Comparison of ENCODE assay signal across 1 cellular context in the genomic region with DNA sequence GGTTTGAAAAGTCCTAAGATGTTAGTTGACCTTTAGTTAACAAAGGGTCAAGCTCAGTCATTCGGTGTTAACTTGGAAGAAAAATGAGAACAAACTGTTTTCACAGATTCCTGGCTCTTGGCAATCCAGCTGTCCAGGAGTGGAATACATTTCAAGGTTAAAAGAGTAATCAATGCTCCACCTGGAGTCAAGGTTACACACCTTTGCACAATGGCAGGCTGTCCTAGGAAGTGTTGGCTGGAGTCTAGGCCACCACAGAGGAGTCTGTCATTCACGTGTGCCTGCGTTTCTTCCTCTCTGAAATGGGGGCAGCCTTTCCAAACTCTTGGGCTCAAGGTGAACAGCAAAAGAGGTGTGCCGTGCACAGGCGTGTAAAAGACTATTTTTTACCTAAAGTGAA.
TF ChIP-seq lines count a peak whose summit lies in the region.

No MANE protein-coding gene starts in this region.

TF ChIP-seq in HepG2, 621 proteins besides CTCF, POLR2A, EP300 and RAD21 (continued from another document and continues in another):
- no peak for TF ChIP-seq SALL2 (CRISPR knock-in tag; IDR thresholded peaks at IDR 0.05)
- TF ChIP-seq PHF20 (CRISPR knock-in tag; IDR thresholded peaks at IDR 0.05) = no peak
- no peak for TF ChIP-seq KLF6 (CRISPR knock-in tag; IDR thresholded peaks at IDR 0.05)
- TF ChIP-seq HMGA1 (CRISPR knock-in tag; conservative IDR thresholded peaks at IDR 0.05) = no peak
- peak; percentile 95 for TF ChIP-seq TBX2 (CRISPR knock-in tag; IDR thresholded peaks at IDR 0.05; ENCODE audit: borderline replicate concordance)
- TF ChIP-seq, protein P1, sequence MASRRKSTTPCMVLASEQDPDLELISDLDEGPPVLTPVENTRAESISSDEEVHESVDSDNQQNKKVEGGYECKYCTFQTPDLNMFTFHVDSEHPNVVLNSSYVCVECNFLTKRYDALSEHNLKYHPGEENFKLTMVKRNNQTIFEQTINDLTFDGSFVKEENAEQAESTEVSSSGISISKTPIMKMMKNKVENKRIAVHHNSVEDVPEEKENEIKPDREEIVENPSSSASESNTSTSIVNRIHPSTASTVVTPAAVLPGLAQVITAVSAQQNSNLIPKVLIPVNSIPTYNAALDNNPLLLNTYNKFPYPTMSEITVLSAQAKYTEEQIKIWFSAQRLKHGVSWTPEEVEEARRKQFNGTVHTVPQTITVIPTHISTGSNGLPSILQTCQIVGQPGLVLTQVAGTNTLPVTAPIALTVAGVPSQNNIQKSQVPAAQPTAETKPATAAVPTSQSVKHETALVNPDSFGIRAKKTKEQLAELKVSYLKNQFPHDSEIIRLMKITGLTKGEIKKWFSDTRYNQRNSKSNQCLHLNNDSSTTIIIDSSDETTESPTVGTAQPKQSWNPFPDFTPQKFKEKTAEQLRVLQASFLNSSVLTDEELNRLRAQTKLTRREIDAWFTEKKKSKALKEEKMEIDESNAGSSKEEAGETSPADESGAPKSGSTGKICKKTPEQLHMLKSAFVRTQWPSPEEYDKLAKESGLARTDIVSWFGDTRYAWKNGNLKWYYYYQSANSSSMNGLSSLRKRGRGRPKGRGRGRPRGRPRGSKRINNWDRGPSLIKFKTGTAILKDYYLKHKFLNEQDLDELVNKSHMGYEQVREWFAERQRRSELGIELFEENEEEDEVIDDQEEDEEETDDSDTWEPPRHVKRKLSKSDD (CRISPR knock-in tag; IDR thresholded peaks at IDR 0.05; ENCODE audit: low read depth) = no peak
- peak; percentile 95 for TF ChIP-seq ESRRA (CRISPR knock-in tag; IDR thresholded peaks at IDR 0.05; ENCODE audit: low read depth)
- TF ChIP-seq, protein P2, sequence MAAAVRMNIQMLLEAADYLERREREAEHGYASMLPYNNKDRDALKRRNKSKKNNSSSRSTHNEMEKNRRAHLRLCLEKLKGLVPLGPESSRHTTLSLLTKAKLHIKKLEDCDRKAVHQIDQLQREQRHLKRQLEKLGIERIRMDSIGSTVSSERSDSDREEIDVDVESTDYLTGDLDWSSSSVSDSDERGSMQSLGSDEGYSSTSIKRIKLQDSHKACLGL (CRISPR knock-in tag; IDR thresholded peaks at IDR 0.05) = no peak
- TF ChIP-seq, protein P3, sequence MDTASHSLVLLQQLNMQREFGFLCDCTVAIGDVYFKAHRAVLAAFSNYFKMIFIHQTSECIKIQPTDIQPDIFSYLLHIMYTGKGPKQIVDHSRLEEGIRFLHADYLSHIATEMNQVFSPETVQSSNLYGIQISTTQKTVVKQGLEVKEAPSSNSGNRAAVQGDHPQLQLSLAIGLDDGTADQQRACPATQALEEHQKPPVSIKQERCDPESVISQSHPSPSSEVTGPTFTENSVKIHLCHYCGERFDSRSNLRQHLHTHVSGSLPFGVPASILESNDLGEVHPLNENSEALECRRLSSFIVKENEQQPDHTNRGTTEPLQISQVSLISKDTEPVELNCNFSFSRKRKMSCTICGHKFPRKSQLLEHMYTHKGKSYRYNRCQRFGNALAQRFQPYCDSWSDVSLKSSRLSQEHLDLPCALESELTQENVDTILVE (CRISPR knock-in tag; IDR thresholded peaks at IDR 0.05) = no peak
- TF ChIP-seq SIN3B (IDR thresholded peaks at IDR 0.05; ENCODE audit: low read length) = no peak
- TF ChIP-seq, protein P4, sequence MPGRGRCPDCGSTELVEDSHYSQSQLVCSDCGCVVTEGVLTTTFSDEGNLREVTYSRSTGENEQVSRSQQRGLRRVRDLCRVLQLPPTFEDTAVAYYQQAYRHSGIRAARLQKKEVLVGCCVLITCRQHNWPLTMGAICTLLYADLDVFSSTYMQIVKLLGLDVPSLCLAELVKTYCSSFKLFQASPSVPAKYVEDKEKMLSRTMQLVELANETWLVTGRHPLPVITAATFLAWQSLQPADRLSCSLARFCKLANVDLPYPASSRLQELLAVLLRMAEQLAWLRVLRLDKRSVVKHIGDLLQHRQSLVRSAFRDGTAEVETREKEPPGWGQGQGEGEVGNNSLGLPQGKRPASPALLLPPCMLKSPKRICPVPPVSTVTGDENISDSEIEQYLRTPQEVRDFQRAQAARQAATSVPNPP (CRISPR knock-in tag; IDR thresholded peaks at IDR 0.05) = no peak
- no peak for TF ChIP-seq SETDB1 (CRISPR knock-in tag; IDR thresholded peaks at IDR 0.05; ENCODE audit: borderline replicate concordance)
- TF ChIP-seq ZKSCAN1 (IDR thresholded peaks at IDR 0.05; ENCODE audit: low read length) = no peak
- TF ChIP-seq KDM1A (CRISPR knock-in tag; IDR thresholded peaks at IDR 0.05) = peak; percentile 62; the same call in 1 of the 2 replicates
- TF ChIP-seq ARNT2 (CRISPR knock-in tag; IDR thresholded peaks at IDR 0.05; ENCODE audit: low read depth) = no peak
- TF ChIP-seq, protein P5, sequence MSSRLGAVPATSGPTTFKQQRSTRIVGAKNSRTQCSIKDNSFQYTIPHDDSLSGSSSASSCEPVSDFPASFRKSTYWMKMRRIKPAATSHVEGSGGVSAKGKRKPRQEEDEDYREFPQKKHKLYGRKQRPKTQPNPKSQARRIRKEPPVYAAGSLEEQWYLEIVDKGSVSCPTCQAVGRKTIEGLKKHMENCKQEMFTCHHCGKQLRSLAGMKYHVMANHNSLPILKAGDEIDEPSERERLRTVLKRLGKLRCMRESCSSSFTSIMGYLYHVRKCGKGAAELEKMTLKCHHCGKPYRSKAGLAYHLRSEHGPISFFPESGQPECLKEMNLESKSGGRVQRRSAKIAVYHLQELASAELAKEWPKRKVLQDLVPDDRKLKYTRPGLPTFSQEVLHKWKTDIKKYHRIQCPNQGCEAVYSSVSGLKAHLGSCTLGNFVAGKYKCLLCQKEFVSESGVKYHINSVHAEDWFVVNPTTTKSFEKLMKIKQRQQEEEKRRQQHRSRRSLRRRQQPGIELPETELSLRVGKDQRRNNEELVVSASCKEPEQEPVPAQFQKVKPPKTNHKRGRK (CRISPR knock-in tag; IDR thresholded peaks at IDR 0.05) = no peak
- TF ChIP-seq IKZF4 (CRISPR knock-in tag; IDR thresholded peaks at IDR 0.05; ENCODE audit: borderline replicate concordance, low read depth, not compliant biosample characterization) = no peak
- TF ChIP-seq PAX8 (CRISPR knock-in tag; IDR thresholded peaks at IDR 0.05; ENCODE audit: borderline replicate concordance) = no peak
- peak; percentile 64; the same call in 1 of the 2 replicates for TF ChIP-seq MIER2 (CRISPR knock-in tag; IDR thresholded peaks at IDR 0.05)
- TF ChIP-seq PAF1 (CRISPR knock-in tag; IDR thresholded peaks at IDR 0.05) = no peak
- no peak for TF ChIP-seq FOXK2 (IDR thresholded peaks at IDR 0.05)
- no peak for TF ChIP-seq ZNF777 (CRISPR knock-in tag; IDR thresholded peaks at IDR 0.05)
- TF ChIP-seq NAIF1 (CRISPR knock-in tag; IDR thresholded peaks at IDR 0.05; ENCODE audit: borderline replicate concordance) = no peak
- TF ChIP-seq, protein P6, sequence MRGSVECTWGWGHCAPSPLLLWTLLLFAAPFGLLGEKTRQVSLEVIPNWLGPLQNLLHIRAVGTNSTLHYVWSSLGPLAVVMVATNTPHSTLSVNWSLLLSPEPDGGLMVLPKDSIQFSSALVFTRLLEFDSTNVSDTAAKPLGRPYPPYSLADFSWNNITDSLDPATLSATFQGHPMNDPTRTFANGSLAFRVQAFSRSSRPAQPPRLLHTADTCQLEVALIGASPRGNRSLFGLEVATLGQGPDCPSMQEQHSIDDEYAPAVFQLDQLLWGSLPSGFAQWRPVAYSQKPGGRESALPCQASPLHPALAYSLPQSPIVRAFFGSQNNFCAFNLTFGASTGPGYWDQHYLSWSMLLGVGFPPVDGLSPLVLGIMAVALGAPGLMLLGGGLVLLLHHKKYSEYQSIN (CRISPR knock-in tag; IDR thresholded peaks at IDR 0.05; ENCODE audit: borderline replicate concordance) = no peak
- TF ChIP-seq RXRB (CRISPR knock-in tag; IDR thresholded peaks at IDR 0.05; ENCODE audit: borderline replicate concordance) = peak; percentile 90
- TF ChIP-seq, protein P7, sequence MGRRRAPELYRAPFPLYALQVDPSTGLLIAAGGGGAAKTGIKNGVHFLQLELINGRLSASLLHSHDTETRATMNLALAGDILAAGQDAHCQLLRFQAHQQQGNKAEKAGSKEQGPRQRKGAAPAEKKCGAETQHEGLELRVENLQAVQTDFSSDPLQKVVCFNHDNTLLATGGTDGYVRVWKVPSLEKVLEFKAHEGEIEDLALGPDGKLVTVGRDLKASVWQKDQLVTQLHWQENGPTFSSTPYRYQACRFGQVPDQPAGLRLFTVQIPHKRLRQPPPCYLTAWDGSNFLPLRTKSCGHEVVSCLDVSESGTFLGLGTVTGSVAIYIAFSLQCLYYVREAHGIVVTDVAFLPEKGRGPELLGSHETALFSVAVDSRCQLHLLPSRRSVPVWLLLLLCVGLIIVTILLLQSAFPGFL (CRISPR knock-in tag; IDR thresholded peaks at IDR 0.05) = no peak
- TF ChIP-seq AGO2 (optimal IDR thresholded peaks at IDR 0.05; ENCODE audit: low read depth, low read length) = no peak
- TF ChIP-seq NR2C2 (CRISPR knock-in tag; IDR thresholded peaks at IDR 0.05; ENCODE audit: borderline replicate concordance) = peak; percentile 56; the same call in 1 of the 2 replicates
- TF ChIP-seq, protein P8, sequence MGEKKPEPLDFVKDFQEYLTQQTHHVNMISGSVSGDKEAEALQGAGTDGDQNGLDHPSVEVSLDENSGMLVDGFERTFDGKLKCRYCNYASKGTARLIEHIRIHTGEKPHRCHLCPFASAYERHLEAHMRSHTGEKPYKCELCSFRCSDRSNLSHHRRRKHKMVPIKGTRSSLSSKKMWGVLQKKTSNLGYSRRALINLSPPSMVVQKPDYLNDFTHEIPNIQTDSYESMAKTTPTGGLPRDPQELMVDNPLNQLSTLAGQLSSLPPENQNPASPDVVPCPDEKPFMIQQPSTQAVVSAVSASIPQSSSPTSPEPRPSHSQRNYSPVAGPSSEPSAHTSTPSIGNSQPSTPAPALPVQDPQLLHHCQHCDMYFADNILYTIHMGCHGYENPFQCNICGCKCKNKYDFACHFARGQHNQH (CRISPR knock-in tag; IDR thresholded peaks at IDR 0.05) = peak; percentile 72; the same call in 1 of the 2 replicates
- peak; percentile 67 for TF ChIP-seq ZFX (CRISPR knock-in tag; IDR thresholded peaks at IDR 0.05; ENCODE audit: low read depth)
- no peak for TF ChIP-seq ZFP62 (CRISPR knock-in tag; IDR thresholded peaks at IDR 0.05)
- TF ChIP-seq ZSCAN12 (CRISPR knock-in tag; IDR thresholded peaks at IDR 0.05) = no peak
- no peak for TF ChIP-seq WIZ (CRISPR knock-in tag; IDR thresholded peaks at IDR 0.05)
- TF ChIP-seq SP140L (CRISPR knock-in tag; IDR thresholded peaks at IDR 0.05; ENCODE audit: borderline replicate concordance) = no peak
- TF ChIP-seq, protein P9, sequence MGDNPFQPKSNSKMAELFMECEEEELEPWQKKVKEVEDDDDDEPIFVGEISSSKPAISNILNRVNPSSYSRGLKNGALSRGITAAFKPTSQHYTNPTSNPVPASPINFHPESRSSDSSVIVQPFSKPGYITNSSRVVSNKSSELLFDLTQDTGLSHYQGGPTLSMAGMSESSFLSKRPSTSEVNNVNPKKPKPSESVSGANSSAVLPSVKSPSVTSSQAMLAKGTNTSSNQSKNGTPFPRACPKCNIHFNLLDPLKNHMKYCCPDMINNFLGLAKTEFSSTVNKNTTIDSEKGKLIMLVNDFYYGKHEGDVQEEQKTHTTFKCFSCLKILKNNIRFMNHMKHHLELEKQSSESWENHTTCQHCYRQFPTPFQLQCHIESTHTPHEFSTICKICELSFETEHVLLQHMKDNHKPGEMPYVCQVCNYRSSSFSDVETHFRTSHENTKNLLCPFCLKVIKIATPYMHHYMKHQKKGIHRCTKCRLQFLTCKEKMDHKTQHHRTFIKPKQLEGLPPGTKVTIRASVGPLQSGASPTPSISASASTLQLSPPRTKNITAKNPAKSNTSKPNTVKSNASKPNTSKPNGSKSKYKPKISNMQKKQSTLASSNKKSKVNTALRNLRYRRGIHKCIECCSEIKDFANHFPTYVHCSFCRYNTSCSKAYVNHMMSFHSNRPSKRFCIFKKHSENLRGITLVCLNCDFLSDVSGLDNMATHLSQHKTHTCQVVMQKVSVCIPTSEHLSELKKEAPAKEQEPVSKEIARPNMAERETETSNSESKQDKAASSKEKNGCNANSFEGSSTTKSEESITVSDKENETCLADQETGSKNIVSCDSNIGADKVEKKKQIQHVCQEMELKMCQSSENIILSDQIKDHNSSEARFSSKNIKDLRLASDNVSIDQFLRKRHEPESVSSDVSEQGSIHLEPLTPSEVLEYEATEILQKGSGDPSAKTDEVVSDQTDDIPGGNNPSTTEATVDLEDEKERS (CRISPR knock-in tag; IDR thresholded peaks at IDR 0.05) = peak; percentile 71; the same call in 1 of the 2 replicates
- no peak for TF ChIP-seq RBFOX2 (IDR thresholded peaks at IDR 0.05; ENCODE audit: low read depth, low read length)
- TF ChIP-seq ZNF34 (CRISPR knock-in tag; IDR thresholded peaks at IDR 0.05; ENCODE audit: borderline replicate concordance) = no peak
- no peak for TF ChIP-seq ARID2 (CRISPR knock-in tag; IDR thresholded peaks at IDR 0.05; ENCODE audit: borderline replicate concordance)
- no peak for TF ChIP-seq PRPF4 (IDR thresholded peaks at IDR 0.05; ENCODE audit: low read depth, low read length, poor library complexity, severe bottlenecking)
- TF ChIP-seq ZNF326 (CRISPR knock-in tag; IDR thresholded peaks at IDR 0.05; ENCODE audit: borderline replicate concordance) = no peak
- TF ChIP-seq ADNP (CRISPR knock-in tag; IDR thresholded peaks at IDR 0.05) = no peak
- TF ChIP-seq IRX3 (CRISPR knock-in tag; IDR thresholded peaks at IDR 0.05; ENCODE audit: borderline replicate concordance, low read depth) = no peak
- TF ChIP-seq NFKBIZ (CRISPR knock-in tag; IDR thresholded peaks at IDR 0.05) = no peak
- no peak for TF ChIP-seq ZNF75D (CRISPR knock-in tag; IDR thresholded peaks at IDR 0.05; ENCODE audit: borderline replicate concordance)
- TF ChIP-seq ZEB1 (IDR thresholded peaks at IDR 0.05; ENCODE audit: insufficient replicate concordance, low read depth) = peak; percentile 97
- TF ChIP-seq HNF4G (IDR thresholded peaks at IDR 0.05; ENCODE audit: borderline replicate concordance, low read depth, low read length) = peak; percentile 63; the same call in 1 of the 2 replicates
- no peak for TF ChIP-seq HNF4G (CRISPR knock-in tag; IDR thresholded peaks at IDR 0.05; ENCODE audit: borderline replicate concordance, low read depth)
- TF ChIP-seq, protein P10, sequence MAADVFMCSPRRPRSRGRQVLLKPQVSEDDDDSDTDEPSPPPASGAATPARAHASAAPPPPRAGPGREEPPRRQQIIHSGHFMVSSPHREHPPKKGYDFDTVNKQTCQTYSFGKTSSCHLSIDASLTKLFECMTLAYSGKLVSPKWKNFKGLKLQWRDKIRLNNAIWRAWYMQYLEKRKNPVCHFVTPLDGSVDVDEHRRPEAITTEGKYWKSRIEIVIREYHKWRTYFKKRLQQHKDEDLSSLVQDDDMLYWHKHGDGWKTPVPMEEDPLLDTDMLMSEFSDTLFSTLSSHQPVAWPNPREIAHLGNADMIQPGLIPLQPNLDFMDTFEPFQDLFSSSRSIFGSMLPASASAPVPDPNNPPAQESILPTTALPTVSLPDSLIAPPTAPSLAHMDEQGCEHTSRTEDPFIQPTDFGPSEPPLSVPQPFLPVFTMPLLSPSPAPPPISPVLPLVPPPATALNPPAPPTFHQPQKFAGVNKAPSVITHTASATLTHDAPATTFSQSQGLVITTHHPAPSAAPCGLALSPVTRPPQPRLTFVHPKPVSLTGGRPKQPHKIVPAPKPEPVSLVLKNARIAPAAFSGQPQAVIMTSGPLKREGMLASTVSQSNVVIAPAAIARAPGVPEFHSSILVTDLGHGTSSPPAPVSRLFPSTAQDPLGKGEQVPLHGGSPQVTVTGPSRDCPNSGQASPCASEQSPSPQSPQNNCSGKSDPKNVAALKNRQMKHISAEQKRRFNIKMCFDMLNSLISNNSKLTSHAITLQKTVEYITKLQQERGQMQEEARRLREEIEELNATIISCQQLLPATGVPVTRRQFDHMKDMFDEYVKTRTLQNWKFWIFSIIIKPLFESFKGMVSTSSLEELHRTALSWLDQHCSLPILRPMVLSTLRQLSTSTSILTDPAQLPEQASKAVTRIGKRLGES (CRISPR knock-in tag; IDR thresholded peaks at IDR 0.05; ENCODE audit: borderline replicate concordance) = peak; percentile 52; the same call in 1 of the 2 replicates
- TF ChIP-seq ATF1 (CRISPR knock-in tag; IDR thresholded peaks at IDR 0.05) = peak; percentile 40; the same call in 1 of the 2 replicates
- TF ChIP-seq ISX (CRISPR knock-in tag; conservative IDR thresholded peaks at IDR 0.05) = no peak
- no peak for TF ChIP-seq ZNF256 (CRISPR knock-in tag; conservative IDR thresholded peaks at IDR 0.05)
